Comparison of ENCODE assay signal across 16 cellular contexts in genomic region chr7:137984181-137985041, GRCh38. TPM values are rescaled to one million over a fixed set of nuclear protein-coding genes. Genes with fewer than 3 reads are reported as not detected.
DNase-seq lines count a peak whose midpoint lies in the region; ATAC-seq and TF ChIP-seq lines count a peak whose summit lies in the region.
"Had no signal": no experiment of that assay in that cellular context is flagged by ENCODE, and none has a peak within 500 bp of the region (broad histone marks: within the 10 kb centered on the region; RNA-seq: fewer than 3 reads in every experiment).

No MANE protein-coding gene starts in this region.

- no peaks in the 10 kb centered on the region for H3K79me1 ChIP-seq in mesenchymal stem cell (replicated peaks; ENCODE audit: low read length, poor library complexity, severe bottlenecking)

- ATAC-seq in HG03469 (IDR thresholded peaks at IDR 0.05; ENCODE audit: unreplicated experiment): no peak
- ATAC-seq: activated CD8-positive, alpha-beta memory T cell treated with anti-CD3 and anti-CD28 coated beads, Interleukin-2, amount 10 ng/mL, durations not matched to agents 7 days and 5 days; natural killer cell treated with Interleukin-12 subunit alpha and Interleukin-12 subunit beta and Interleukin-15 and Interleukin-18, amount 100 ng/mL, for 72 hours; Panc1 had no signal

- peak overlapping the region in 1 of 2 experiments; percentile 53 for H3K18ac ChIP-seq in mesenchymal stem cell (ENCODE audit: low read depth in 1 of 2, low read length in 2 of 2)

- no peaks in the 10 kb centered on the region for H3K9me2 ChIP-seq in MM.1S (replicated peaks; ENCODE audit: insufficient read depth, low read length)

- no peak overlapping the region for H4K91ac ChIP-seq in mesenchymal stem cell (ENCODE audit: low read length)

- no peak overlapping the region for H2BK120ac ChIP-seq in mesenchymal stem cell (ENCODE audit: low read depth, low read length)

- H2AK5ac ChIP-seq in mesenchymal stem cell (ENCODE audit: low read length, severe bottlenecking): no peak overlapping the region

- H3K9ac ChIP-seq in MM.1S (ENCODE audit: low read length): no peak overlapping the region
- H3K9ac ChIP-seq in mesenchymal stem cell (ENCODE audit: low read length): peak overlapping the region; percentile 30

- peak overlapping the region in 1 of 2 experiments; percentile 24 for H3K14ac ChIP-seq in mesenchymal stem cell (ENCODE audit: low read length in 2 of 2)

- H2BK12ac ChIP-seq in mesenchymal stem cell (ENCODE audit: low read length in 2 of 2): peak overlapping the region in 1 of 2 experiments; percentile 79

- H3K27ac ChIP-seq in MM.1S (ENCODE audit: low read length) (peak overlapping the region; percentile 80; the same call in 1 of the 2 replicates), brain microvascular endothelial cell (peak overlapping the region; percentile 65), mesenchymal stem cell (ENCODE audit: low read length, poor library complexity, severe bottlenecking) (no peak overlapping the region), temporal lobe (ENCODE audit: low read depth, low read length) (peak overlapping the region; percentile 7)

- peaks cover 97% of the 10 kb centered on the region for H3K4me1 ChIP-seq in MM.1S (ENCODE audit: low read length)
- peaks cover 31% of the 10 kb centered on the region for H3K4me1 ChIP-seq in mesenchymal stem cell (ENCODE audit: control insufficient read depth, insufficient read depth, low read depth, low read length)

- in situ Hi-C loops in brain microvascular endothelial cell (cut with HindIII; ENCODE audit: low pct_ligation_motif_present, low sequenced_read_pairs): no loop called here

- peaks cover 97% of the 10 kb centered on the region for H3K79me2 ChIP-seq in MM.1S (ENCODE audit: low read length)

- no peak overlapping the region for H3K23ac ChIP-seq in mesenchymal stem cell (ENCODE audit: low read length in 2 of 2)

- no peaks in the 10 kb centered on the region for H3K27me3 ChIP-seq in MM.1S (replicated peaks; ENCODE audit: insufficient read depth, low read length)
- H3K27me3 ChIP-seq in brain microvascular endothelial cell (replicated peaks): no peaks in the 10 kb centered on the region
- H3K27me3 ChIP-seq in mesenchymal stem cell (ENCODE audit: control insufficient read depth in 1 of 2, insufficient read depth in 1 of 2, low read length in 2 of 2): no peaks in the 10 kb centered on the region

- DNase-seq in MM.1S (no peak), brain microvascular endothelial cell (no peak), mesenchymal stem cell (no peak), NCI-H1092 treated with DMSO at 0.1 percent for 48 hours (lab: John Stamatoyannopoulos, UW) (no peak), NAMALWA (ENCODE audit: low spot score) (no peak)
- DNase-seq: activated CD8-positive, alpha-beta memory T cell treated with anti-CD3 and anti-CD28 coated beads, Interleukin-2, amount 10 ng/mL, durations not matched to agents 7 days and 5 days; activated naive CD4-positive, alpha-beta T cell; Karpas-422; NCI-H1694 treated with DMSO at 0.1 percent for 48 hours; NCI-H510A; stimulated activated naive CD4-positive, alpha-beta T cell; SW 1271 had no signal

- TF ChIP-seq CTCF in MM.1S (IDR thresholded peaks at IDR 0.05; ENCODE audit: low read length): no peak
- no peak for TF ChIP-seq CTCF in brain microvascular endothelial cell (IDR thresholded peaks at IDR 0.05; ENCODE audit: low read depth, low read length, missing control alignments)

- 97% methylated on average over 10 of the region's 11 CpGs for WGBS in mesenchymal stem cell

- H3K36me3 ChIP-seq in MM.1S (replicated peaks; ENCODE audit: insufficient read depth, low read length): peaks cover 14% of the 10 kb centered on the region
- peaks cover 22% of the 10 kb centered on the region for H3K36me3 ChIP-seq in brain microvascular endothelial cell (replicated peaks)
- H3K36me3 ChIP-seq in mesenchymal stem cell (ENCODE audit: control insufficient read depth in 1 of 2, insufficient read depth in 2 of 2, low read depth in 1 of 2, low read length in 2 of 2): peaks cover 6 to 10% of the 10 kb centered on the region in 2 experiments

- no peak overlapping the region for H3K4ac ChIP-seq in mesenchymal stem cell (ENCODE audit: low read depth in 1 of 2, low read length in 2 of 2)

- no peak overlapping the region for H2BK15ac ChIP-seq in mesenchymal stem cell (ENCODE audit: low read depth, poor library complexity, severe bottlenecking)

- no peaks in the 10 kb centered on the region for H3K9me3 ChIP-seq in MM.1S (replicated peaks; ENCODE audit: insufficient read depth, low read length)
- H3K9me3 ChIP-seq in mesenchymal stem cell (ENCODE audit: control insufficient read depth, low read length): no peaks in the 10 kb centered on the region

- no peak overlapping the region for H2BK5ac ChIP-seq in mesenchymal stem cell (ENCODE audit: low read depth, low read length, poor library complexity, severe bottlenecking)

- H3K4me2 ChIP-seq in MM.1S (ENCODE audit: low read depth, low read length) (peak overlapping the region; percentile 53; the same call in 1 of the 2 replicates), mesenchymal stem cell (ENCODE audit: low read length, poor library complexity, severe bottlenecking) (no peak overlapping the region)

- H3F3A ChIP-seq in MM.1S (ENCODE audit: insufficient read depth, low read length): peaks cover 72% of the 10 kb centered on the region

- H2AFZ ChIP-seq in MM.1S (ENCODE audit: low read length): no peak overlapping the region
- no peak overlapping the region for H2AFZ ChIP-seq in mesenchymal stem cell (ENCODE audit: low read depth, low read length)

- H3K4me3 ChIP-seq in MM.1S (ENCODE audit: low read length) (no peak overlapping the region), brain microvascular endothelial cell (ENCODE audit: low read depth, low read length) (no peak overlapping the region), mesenchymal stem cell (ENCODE audit: insufficient read depth in 1 of 2, low read depth in 1 of 2, low read length in 2 of 2) (no peak overlapping the region)

- H4K8ac ChIP-seq in mesenchymal stem cell (ENCODE audit: low read length): no peak overlapping the region

- H4K20me1 ChIP-seq in MM.1S (ENCODE audit: insufficient read depth, low read length): no peaks in the 10 kb centered on the region

RNA-seq across cellular contexts. Expression of gene CREB3L2, which starts 17.5 kb away (rescaled TPM):
- polyA plus RNA-seq in mesenchymal stem cell (2013, experiment 1 of 2): 52.7 TPM
- polyA plus RNA-seq in mesenchymal stem cell (2013, experiment 2 of 2): 51.1 TPM
- total RNA-seq in temporal lobe: 1.7 TPM
